3 cellular contexts compared by ENCODE assay signal in the genomic region with DNA sequence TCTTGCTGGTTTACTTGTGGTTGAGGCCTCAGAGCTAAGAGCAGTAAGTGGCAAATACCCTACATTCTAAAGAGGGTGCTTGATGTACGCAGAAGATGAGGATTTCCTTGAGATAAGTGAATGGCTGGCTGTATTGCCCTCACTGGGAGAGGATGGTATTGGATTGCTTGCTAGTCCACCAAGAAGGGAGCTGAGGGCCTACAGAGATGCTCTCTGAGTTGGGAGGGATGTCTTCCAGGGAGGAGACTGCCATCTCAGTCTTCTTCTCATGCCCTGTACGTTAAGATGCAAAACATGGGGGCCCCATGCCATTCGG.
TF ChIP-seq lines count a peak whose summit lies in the region.

No MANE protein-coding gene starts in this region.

TF ChIP-seq in IMR-90, 13 proteins besides CTCF, POLR2A, EP300 and RAD21:
- TF ChIP-seq, protein P1, sequence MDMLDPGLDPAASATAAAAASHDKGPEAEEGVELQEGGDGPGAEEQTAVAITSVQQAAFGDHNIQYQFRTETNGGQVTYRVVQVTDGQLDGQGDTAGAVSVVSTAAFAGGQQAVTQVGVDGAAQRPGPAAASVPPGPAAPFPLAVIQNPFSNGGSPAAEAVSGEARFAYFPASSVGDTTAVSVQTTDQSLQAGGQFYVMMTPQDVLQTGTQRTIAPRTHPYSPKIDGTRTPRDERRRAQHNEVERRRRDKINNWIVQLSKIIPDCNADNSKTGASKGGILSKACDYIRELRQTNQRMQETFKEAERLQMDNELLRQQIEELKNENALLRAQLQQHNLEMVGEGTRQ (IDR thresholded peaks at IDR 0.05; ENCODE audit: low read depth, low read length), result no peak
- no peak for TF ChIP-seq BHLHE40 (IDR thresholded peaks at IDR 0.05; ENCODE audit: low read depth, low read length)
- TF ChIP-seq MAZ (IDR thresholded peaks at IDR 0.05; ENCODE audit: borderline replicate concordance, low read depth, low read length), result no peak
- no peak for TF ChIP-seq MXI1 (IDR thresholded peaks at IDR 0.05; ENCODE audit: borderline replicate concordance, low read depth, low read length)
- no peak for TF ChIP-seq MAFK (IDR thresholded peaks at IDR 0.05; ENCODE audit: low read depth, low read length)
- no peak for TF ChIP-seq CEBPB (IDR thresholded peaks at IDR 0.05; ENCODE audit: low read depth, low read length)
- no peak for TF ChIP-seq SMC3 (IDR thresholded peaks at IDR 0.05; ENCODE audit: low read depth, low read length)
- TF ChIP-seq NFE2L2 (IDR thresholded peaks at IDR 0.05; ENCODE audit: low read depth, low read length), result no peak
- TF ChIP-seq, protein P2, sequence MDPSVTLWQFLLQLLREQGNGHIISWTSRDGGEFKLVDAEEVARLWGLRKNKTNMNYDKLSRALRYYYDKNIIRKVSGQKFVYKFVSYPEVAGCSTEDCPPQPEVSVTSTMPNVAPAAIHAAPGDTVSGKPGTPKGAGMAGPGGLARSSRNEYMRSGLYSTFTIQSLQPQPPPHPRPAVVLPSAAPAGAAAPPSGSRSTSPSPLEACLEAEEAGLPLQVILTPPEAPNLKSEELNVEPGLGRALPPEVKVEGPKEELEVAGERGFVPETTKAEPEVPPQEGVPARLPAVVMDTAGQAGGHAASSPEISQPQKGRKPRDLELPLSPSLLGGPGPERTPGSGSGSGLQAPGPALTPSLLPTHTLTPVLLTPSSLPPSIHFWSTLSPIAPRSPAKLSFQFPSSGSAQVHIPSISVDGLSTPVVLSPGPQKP (IDR thresholded peaks at IDR 0.05; ENCODE audit: borderline replicate concordance, low read depth, low read length), result no peak
- no peak for TF ChIP-seq RCOR1 (IDR thresholded peaks at IDR 0.05; ENCODE audit: insufficient replicate concordance, low read length)
- no peak for TF ChIP-seq CHD1 (IDR thresholded peaks at IDR 0.05; ENCODE audit: low read depth, low read length)
- TF ChIP-seq FOS (IDR thresholded peaks at IDR 0.05; ENCODE audit: low read depth, low read length), result no peak
- no peak for TF ChIP-seq RFX5 (IDR thresholded peaks at IDR 0.05; ENCODE audit: low read depth, low read length)

TF ChIP-seq in H1, 55 proteins besides CTCF, POLR2A, EP300 and RAD21:
- TF ChIP-seq, protein P1 (IDR thresholded peaks at IDR 0.05; ENCODE audit: low read length), result no peak
- no peak for TF ChIP-seq EGR1 (IDR thresholded peaks at IDR 0.05; ENCODE audit: borderline replicate concordance, low read depth, low read length)
TF ChIP-seq in H1: peak in this region for 0.

TF ChIP-seq in GM12891, 5 proteins besides CTCF, POLR2A, EP300 and RAD21:
- TF ChIP-seq TAF1 (IDR thresholded peaks at IDR 0.05; ENCODE audit: low read depth, low read length) (no peak), POU2F2 (IDR thresholded peaks at IDR 0.05; ENCODE audit: low read depth, low read length) (no peak), PAX5 (IDR thresholded peaks at IDR 0.05; ENCODE audit: insufficient read depth, low read length, severe bottlenecking) (no peak), SPI1 (IDR thresholded peaks at IDR 0.05; ENCODE audit: low read depth, low read length) (no peak), POLR2AphosphoS5 (IDR thresholded peaks at IDR 0.05; ENCODE audit: low read depth, low read length) (no peak)
